21 cellular contexts compared by ENCODE assay signal in the genomic region with DNA sequence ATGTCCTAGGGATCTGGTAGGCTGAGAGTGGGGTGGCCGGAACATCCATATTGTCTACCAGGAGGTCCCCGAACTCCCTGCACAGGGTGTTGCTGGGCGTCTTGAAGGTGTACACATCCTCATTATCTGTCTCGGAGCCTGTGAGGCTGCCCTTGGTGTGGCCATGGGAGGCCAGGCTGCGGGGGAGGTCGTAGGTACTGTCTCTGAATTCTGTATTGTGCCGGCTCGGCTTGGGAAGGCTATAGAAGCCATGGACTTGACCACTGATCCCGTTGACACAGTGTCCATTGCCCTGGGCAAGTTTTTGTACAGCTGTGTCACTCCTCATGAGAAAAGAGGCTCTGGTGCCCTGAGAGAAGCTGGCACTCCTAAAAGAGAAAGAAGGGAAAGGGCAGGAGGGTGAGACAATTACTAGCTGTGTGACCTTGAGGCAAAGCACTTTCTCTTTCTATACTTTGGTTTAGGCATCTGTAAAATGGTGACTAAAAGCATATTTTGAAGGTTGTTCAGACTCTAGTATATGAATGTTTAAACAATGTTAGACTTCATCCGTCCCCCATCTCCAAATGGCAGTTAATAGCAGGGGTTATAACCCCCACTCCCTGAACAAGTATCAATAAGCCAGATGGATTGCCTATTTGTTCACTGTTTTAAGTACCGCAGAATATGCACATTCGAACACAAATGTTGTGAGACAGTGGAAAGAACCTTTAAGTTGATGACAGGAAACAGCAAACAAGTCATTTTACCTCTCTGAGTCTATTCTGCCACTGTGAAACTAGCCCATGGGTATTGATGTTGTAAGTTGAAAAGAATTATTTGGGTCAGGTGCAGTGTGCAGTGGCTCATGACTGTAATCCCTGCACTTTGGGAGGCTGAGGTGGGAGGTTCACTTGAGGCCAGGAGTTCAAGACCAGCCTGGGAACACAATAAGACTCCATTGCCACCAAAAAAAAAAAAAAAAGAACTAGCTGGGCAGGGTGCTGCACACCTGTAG. TPM values are rescaled to one million over a fixed set of nuclear protein-coding genes. Genes with fewer than 3 reads are reported as not detected.
A peak's percentile ranks its signal among the peaks of the same experiment; 100 is the strongest.
DNase-seq lines count a peak whose midpoint lies in the region; ATAC-seq and TF ChIP-seq lines count a peak whose summit lies in the region.
"Had no signal": no experiment of that assay in that cellular context is flagged by ENCODE, and none has a peak within 500 bp of the region (broad histone marks: within the 10 kb centered on the region; RNA-seq: fewer than 3 reads in every experiment).

No MANE protein-coding gene starts in this region.

- DNase-seq in activated T-cell treated with anti-CD3 and anti-CD28 coated beads, Interleukin-2, amount 50 U/mL, for 72 hours, result peak; percentile 41 to 42
- DNase-seq in activated T-cell treated with anti-CD3 and anti-CD28 coated beads, Interleukin-2, amount 50 U/mL, for 1 hour, result no peak
- DNase-seq in GM20000 (ENCODE audit: low spot score) (peak; percentile 35), NCI-H2227 (lab: John Stamatoyannopoulos, UW; ENCODE audit: unreplicated experiment) (no peak), hippocampal formation (lab: John Stamatoyannopoulos, UW) (no peak)
- no peak for DNase-seq in activated T-helper 1 cell treated with anti-CD3 and anti-CD28 coated beads, Interleukin-12 subunit alpha, Interleukin-12 subunit beta, Interleukin-2, Interleukin-4 antibody, amounts not matched to agents 30 ng/mL and 10 ng/mL and 1 ng/mL, durations not matched to agents 14 hours and 24 hours and 36 hours (ENCODE audit: low spot score)
- DNase-seq in stimulated activated naive CD8-positive, alpha-beta T cell treated with anti-CD3 and anti-CD28 coated beads, Interleukin-15, Interleukin-2, amounts not matched to agents 100 U/mL and 50 U/mL, for 24 hours, result no peak
- DNase-seq: amniotic stem cell; foreskin fibroblast; GOT3; hypothalamus; kidney; naive thymus-derived CD4-positive, alpha-beta T cell; NCI-H1048; NCI-H2081; pancreas; stimulated activated CD4-positive, alpha-beta T cell treated with anti-CD3 and anti-CD28 coated beads, Interleukin-2, amount 100 ng/mL, for 24 hours; uterus had no signal

- intact Hi-C loops in activated T-helper 1 cell treated with anti-CD3 and anti-CD28 coated beads, Interleukin-12 subunit alpha, Interleukin-12 subunit beta, Interleukin-2, Interleukin-4 antibody, amounts not matched to agents 30 ng/mL and 10 ng/mL and 1 ng/mL, durations not matched to agents 14 hours and 24 hours and 36 hours (cut with micrococcal nuclease), result loop anchor here (1.0 to 5.0 kb wide), 5 partner anchors 24 to 416 kb away; a partner anchor contains a TSS

- peak overlapping the region; percentile 69 to 72 for H3K4me3 Mint-ChIP-seq in activated T-cell treated with anti-CD3 and anti-CD28 coated beads, Interleukin-2, amount 50 U/mL, for 72 hours
- H3K4me3 Mint-ChIP-seq in activated T-helper 1 cell treated with anti-CD3 and anti-CD28 coated beads, Interleukin-12 subunit alpha, Interleukin-12 subunit beta, Interleukin-2, Interleukin-4 antibody, amounts not matched to agents 30 ng/mL and 10 ng/mL and 1 ng/mL, durations not matched to agents 14 hours and 24 hours and 36 hours, result peak overlapping the region; percentile 4
- H3K4me3 Mint-ChIP-seq: CD4-positive, CD25-positive, alpha-beta regulatory T cell; dendritic cell treated with granulocyte-macrophage colony-stimulating factor and Interleukin-4, amounts not matched to agents 40 ng/mL and 50 ng/mL, for 4 days had no signal

- peaks cover 10 to 21% of the 10 kb centered on the region in 2 donors for H3K36me3 Mint-ChIP-seq in activated T-cell treated with anti-CD3 and anti-CD28 coated beads, Interleukin-2, amount 50 U/mL, for 72 hours (ENCODE audit: insufficient read depth in 2 of 2)
- H3K36me3 Mint-ChIP-seq in activated T-helper 1 cell treated with anti-CD3 and anti-CD28 coated beads, Interleukin-12 subunit alpha, Interleukin-12 subunit beta, Interleukin-2, Interleukin-4 antibody, amounts not matched to agents 30 ng/mL and 10 ng/mL and 1 ng/mL, durations not matched to agents 14 hours and 24 hours and 36 hours (ENCODE audit: low read depth), result peaks cover 39% of the 10 kb centered on the region

- peak overlapping the region; percentile 88 for H3K27ac Mint-ChIP-seq in activated T-cell treated with anti-CD3 and anti-CD28 coated beads, Interleukin-2, amount 50 U/mL, for 72 hours
- H3K27ac Mint-ChIP-seq in activated T-helper 1 cell treated with anti-CD3 and anti-CD28 coated beads, Interleukin-12 subunit alpha, Interleukin-12 subunit beta, Interleukin-2, Interleukin-4 antibody, amounts not matched to agents 30 ng/mL and 10 ng/mL and 1 ng/mL, durations not matched to agents 14 hours and 24 hours and 36 hours, result peak overlapping the region; percentile 89
- H3K27ac Mint-ChIP-seq: CD4-positive, CD25-positive, alpha-beta regulatory T cell; dendritic cell treated with granulocyte-macrophage colony-stimulating factor and Interleukin-4, amounts not matched to agents 40 ng/mL and 50 ng/mL, for 4 days had no signal

- no peaks in the 10 kb centered on the region for H3K27me3 Mint-ChIP-seq in activated T-cell treated with anti-CD3 and anti-CD28 coated beads, Interleukin-2, amount 50 U/mL, for 72 hours (ENCODE audit: low read depth)
- no peaks in the 10 kb centered on the region for H3K27me3 Mint-ChIP-seq in activated T-helper 1 cell treated with anti-CD3 and anti-CD28 coated beads, Interleukin-12 subunit alpha, Interleukin-12 subunit beta, Interleukin-2, Interleukin-4 antibody, amounts not matched to agents 30 ng/mL and 10 ng/mL and 1 ng/mL, durations not matched to agents 14 hours and 24 hours and 36 hours (ENCODE audit: insufficient read depth)
- H3K27me3 Mint-ChIP-seq: CD4-positive, CD25-positive, alpha-beta regulatory T cell; dendritic cell treated with granulocyte-macrophage colony-stimulating factor and Interleukin-4, amounts not matched to agents 40 ng/mL and 50 ng/mL, for 4 days; naive thymus-derived CD4-positive, alpha-beta T cell had no signal

- no peak for TF ChIP-seq CTCF in GM20000 (IDR thresholded peaks at IDR 0.05; ENCODE audit: extremely low read depth, missing control alignments)

- H3K9me3 Mint-ChIP-seq in activated T-cell treated with anti-CD3 and anti-CD28 coated beads, Interleukin-2, amount 50 U/mL, for 72 hours, result peaks cover 0 to 2% of the 10 kb centered on the region in 2 donors
- H3K9me3 Mint-ChIP-seq in activated T-helper 1 cell treated with anti-CD3 and anti-CD28 coated beads, Interleukin-12 subunit alpha, Interleukin-12 subunit beta, Interleukin-2, Interleukin-4 antibody, amounts not matched to agents 30 ng/mL and 10 ng/mL and 1 ng/mL, durations not matched to agents 14 hours and 24 hours and 36 hours, result no peaks in the 10 kb centered on the region
- H3K9me3 Mint-ChIP-seq: CD4-positive, CD25-positive, alpha-beta regulatory T cell; dendritic cell treated with granulocyte-macrophage colony-stimulating factor and Interleukin-4, amounts not matched to agents 40 ng/mL and 50 ng/mL, for 4 days had no signal

- peak; percentile 83 to 86 for ATAC-seq in activated T-cell treated with anti-CD3 and anti-CD28 coated beads, Interleukin-2, amount 50 U/mL, for 72 hours (replicated peaks in 1 of 2)
- peak; percentile 51 for ATAC-seq in stimulated activated naive CD8-positive, alpha-beta T cell treated with anti-CD3 and anti-CD28 coated beads, Interleukin-15, Interleukin-2, amounts not matched to agents 100 U/mL and 50 U/mL, for 24 hours
- no peak for ATAC-seq in HG03196 (IDR thresholded peaks at IDR 0.05; ENCODE audit: unreplicated experiment)
- ATAC-seq: naive thymus-derived CD4-positive, alpha-beta T cell; pancreas had no signal

- H3K4me1 Mint-ChIP-seq in activated T-cell treated with anti-CD3 and anti-CD28 coated beads, Interleukin-2, amount 50 U/mL, for 72 hours (ENCODE audit: low read depth), result peaks cover 71% of the 10 kb centered on the region
- H3K4me1 Mint-ChIP-seq in activated T-helper 1 cell treated with anti-CD3 and anti-CD28 coated beads, Interleukin-12 subunit alpha, Interleukin-12 subunit beta, Interleukin-2, Interleukin-4 antibody, amounts not matched to agents 30 ng/mL and 10 ng/mL and 1 ng/mL, durations not matched to agents 14 hours and 24 hours and 36 hours (ENCODE audit: low read depth), result peaks cover 71% of the 10 kb centered on the region

RNA-seq across cellular contexts. Expression of a gene that starts 38.3 kb away (rescaled TPM):
- total RNA-seq in activated T-cell treated with anti-CD3 and anti-CD28 coated beads, Interleukin-2, amount 50 U/mL, for 72 hours, result 10 to 100 TPM; 17.3 to 18.9 TPM
- total RNA-seq in activated T-helper 1 cell treated with anti-CD3 and anti-CD28 coated beads, Interleukin-12 subunit alpha, Interleukin-12 subunit beta, Interleukin-2, Interleukin-4 antibody, amounts not matched to agents 30 ng/mL and 10 ng/mL and 1 ng/mL, durations not matched to agents 14 hours and 24 hours and 36 hours, result 11.8 and 14.0 TPM in 2 replicates

RNA-seq across cellular contexts. Expression of a gene that starts 38.6 kb away (rescaled TPM):
- total RNA-seq in activated T-cell treated with anti-CD3 and anti-CD28 coated beads, Interleukin-2, amount 50 U/mL, for 72 hours, result 10 to 100 TPM; 22.4 to 31.8 TPM
- 10.7 and 12.0 TPM in 2 replicates for total RNA-seq in activated T-helper 1 cell treated with anti-CD3 and anti-CD28 coated beads, Interleukin-12 subunit alpha, Interleukin-12 subunit beta, Interleukin-2, Interleukin-4 antibody, amounts not matched to agents 30 ng/mL and 10 ng/mL and 1 ng/mL, durations not matched to agents 14 hours and 24 hours and 36 hours

Comparison
In these comparisons a context has a peak if more than half of its experiments do, and no peak if none do; other contexts are left out.
1. DNase-seq: peak in activated T-cell treated with anti-CD3 and anti-CD28 coated beads, Interleukin-2, amount 50 U/mL, for 72 hours (2 of 2) and GM20000 (single experiment); none in activated T-cell treated with anti-CD3 and anti-CD28 coated beads, Interleukin-2, amount 50 U/mL, for 1 hour (single experiment), activated T-helper 1 cell treated with anti-CD3 and anti-CD28 coated beads, Interleukin-12 subunit alpha, Interleukin-12 subunit beta, Interleukin-2, Interleukin-4 antibody, amounts not matched to agents 30 ng/mL and 10 ng/mL and 1 ng/mL, durations not matched to agents 14 hours and 24 hours and 36 hours (single experiment), stimulated activated naive CD8-positive, alpha-beta T cell treated with anti-CD3 and anti-CD28 coated beads, Interleukin-15, Interleukin-2, amounts not matched to agents 100 U/mL and 50 U/mL, for 24 hours (single experiment), NCI-H2227 (single experiment) and hippocampal formation (0 of 2).